Comparison of ENCODE assay signal across 4 cellular contexts in genomic region chr18:9897787-9898291, GRCh38. TPM values are rescaled to one million over a fixed set of nuclear protein-coding genes. Genes with fewer than 3 reads are reported as not detected.
"Had no signal": no experiment of that assay in that cellular context is flagged by ENCODE, and none has a peak within 500 bp of the region (broad histone marks: within the 10 kb centered on the region; RNA-seq: fewer than 3 reads in every experiment).

No MANE protein-coding gene starts in this region.

RNA-seq across cellular contexts. Expression of gene TXNDC2, which starts 12.1 kb away (rescaled TPM):
- total RNA-seq: MCF 10A, Right ventricle myocardium inferior, SK-MEL-5, T-cell had no signal
